Comparison of ENCODE assay signal across 17 cellular contexts in genomic region chr9:76799481-76799880, GRCh38. TPM values are rescaled to one million over a fixed set of nuclear protein-coding genes. Genes with fewer than 3 reads are reported as not detected.
DNase-seq lines count a peak whose midpoint lies in the region; ATAC-seq and TF ChIP-seq lines count a peak whose summit lies in the region.
"Had no signal": no experiment of that assay in that cellular context is flagged by ENCODE, and none has a peak within 500 bp of the region (broad histone marks: within the 10 kb centered on the region; RNA-seq: fewer than 3 reads in every experiment).

No MANE protein-coding gene starts in this region.

- H3K4me2 ChIP-seq in PC-9, result no peak overlapping the region
- H3K4me2 ChIP-seq: A549, GM23338 had no signal

- no TSS peak for BruUV-seq in PC-9 (replicated peaks; lab: Mats Ljungman, UMichigan)

- ATAC-seq in mucosa of descending colon (peak; percentile 98), HG03045 (IDR thresholded peaks at IDR 0.05; ENCODE audit: unreplicated experiment) (no peak), GM18511 (IDR thresholded peaks at IDR 0.05; ENCODE audit: unreplicated experiment) (no peak)
- ATAC-seq: A549, GM12878, GM23338 had no signal

- no peaks in the 10 kb centered on the region for H3F3A ChIP-seq in PC-9 (ENCODE audit: insufficient read depth, low read depth)

- H2AFZ ChIP-seq in PC-9, result no peak overlapping the region
- H2AFZ ChIP-seq: GM23338 had no signal

- no peak overlapping the region for H3K4me3 ChIP-seq in mucosa of descending colon
- no peak overlapping the region for H3K4me3 ChIP-seq in PC-9
- H3K4me3 ChIP-seq: A549, GM12878, GM23338 had no signal

- no peaks in the 10 kb centered on the region for H3K9me3 ChIP-seq in mucosa of descending colon
- no peaks in the 10 kb centered on the region for H3K9me3 ChIP-seq in PC-9 (ENCODE audit: insufficient read depth, low read depth)
- H3K9me3 ChIP-seq: A549, Caco-2 had no signal

- H4K20me1 ChIP-seq in PC-9 (ENCODE audit: insufficient read depth), result no peaks in the 10 kb centered on the region; the same call in 1 of the 2 replicates

- POLR2A ChIA-PET in PC-9 (lab: Charles Lee; ENCODE audit: unreplicated experiment), result no interaction called here

- CTCF ChIA-PET in PC-9 (lab: Charles Lee), result no interaction called here

- H3K36me3 ChIP-seq in mucosa of descending colon (ENCODE audit: low read depth) (no peaks in the 10 kb centered on the region), PC-9 (ENCODE audit: low read depth) (no peaks in the 10 kb centered on the region)

- H3K4me1 ChIP-seq in mucosa of descending colon (ENCODE audit: low read depth), result peaks cover 10% of the 10 kb centered on the region
- H3K4me1 ChIP-seq in PC-9 (replicated peaks; ENCODE audit: insufficient read depth), result no peaks in the 10 kb centered on the region
- H3K4me1 ChIP-seq: A549 had no signal

- TF ChIP-seq CTCF in VCaP (conservative IDR thresholded peaks at IDR 0.05) (no peak), mucosa of descending colon (IDR thresholded peaks at IDR 0.05) (no peak), PC-9 (conservative IDR thresholded peaks at IDR 0.05) (no peak)

- intact Hi-C loops in mucosa of descending colon (cut with DNase I, micrococcal nuclease) (no loop called here), PC-9 (cut with micrococcal nuclease; ENCODE audit: unreplicated experiment) (no loop called here)

- H3K79me2 ChIP-seq in PC-9 (ENCODE audit: low read depth), result no peaks in the 10 kb centered on the region

- no peaks in the 10 kb centered on the region for H3K9me2 ChIP-seq in PC-9 (ENCODE audit: insufficient read depth)

- H3K27ac ChIP-seq in VCaP (peak overlapping the region; percentile 98), PC-9 (no peak overlapping the region)
- H3K27ac ChIP-seq: A549 had no signal

- peaks cover 85% of the 10 kb centered on the region for H3K27me3 ChIP-seq in PC-9 (ENCODE audit: insufficient read depth, low read depth)

- DNase-seq in DMS153 (lab: John Stamatoyannopoulos, UW) (peak; percentile 23), HuH-7 (ENCODE audit: low spot score) (peak; percentile 30), mucosa of descending colon (peak in 1 of 3 donors; percentile 18), PC-9 (no peak), ecto neural progenitor cell (ENCODE audit: low spot score) (no peak)
- DNase-seq: CD8-positive, alpha-beta memory T cell; DMS79; H7 had no signal

RNA-seq across cellular contexts. Expression of gene PCA3, which starts 35.2 kb away (rescaled TPM):
- under 1 TPM in 1 of 3 donors, not detected in 2; 0.38 TPM for total RNA-seq in mucosa of descending colon
- total RNA-seq in PC-9 (2021), result not detected in 2 replicates
- total RNA-seq: Caco-2; CD8-positive, alpha-beta memory T cell; G401; GM12878; H7; HT1080 had no signal

Comparison
In these comparisons a context has a peak if more than half of its experiments do, and no peak if none do; other contexts are left out.
1. DNase-seq: peak in DMS153 (single experiment) and HuH-7 (single experiment); none in PC-9 (0 of 2) and ecto neural progenitor cell (single experiment).